In genomic region chr12:106178582-106178981, GRCh38 we compare ENCODE assay signal across 12 cellular contexts. TPM values are rescaled to one million over a fixed set of nuclear protein-coding genes. Genes with fewer than 3 reads are reported as not detected.
DNase-seq lines count a peak whose midpoint lies in the region; ATAC-seq lines count a peak whose summit lies in the region.
"Had no signal": no experiment of that assay in that cellular context is flagged by ENCODE, and none has a peak within 500 bp of the region (broad histone marks: within the 10 kb centered on the region; RNA-seq: fewer than 3 reads in every experiment).

No MANE protein-coding gene starts in this region.

- H3K9ac ChIP-seq in skeletal muscle tissue (ENCODE audit: low read depth in 1 of 3, low read length in 3 of 3): peak overlapping the region in 1 of 3 donors; percentile 40

- no peaks in the 10 kb centered on the region for H3K36me3 ChIP-seq in SJCRH30
- no peaks in the 10 kb centered on the region for H3K36me3 ChIP-seq in skeletal muscle tissue (ENCODE audit: control insufficient read depth in 3 of 3, insufficient read depth in 3 of 3, low read length in 3 of 3)

- H3K27me3 ChIP-seq in SJCRH30 (no peaks in the 10 kb centered on the region), skeletal muscle tissue (ENCODE audit: control insufficient read depth in 3 of 3, insufficient read depth in 3 of 3, low read length in 3 of 3) (no peaks in the 10 kb centered on the region)

- no peak overlapping the region for H3K27ac ChIP-seq in SJCRH30
- H3K27ac ChIP-seq in skeletal muscle tissue (ENCODE audit: low read depth, low read length): peak overlapping the region; percentile 51

- ATAC-seq in HG03025 (IDR thresholded peaks at IDR 0.05; ENCODE audit: low FRiP score, unreplicated experiment) (no peak), GM21360 (IDR thresholded peaks at IDR 0.05; ENCODE audit: unreplicated experiment) (no peak)
- ATAC-seq: activated T-cell treated with anti-CD3 and anti-CD28 coated beads, Interleukin-2, amount 50 U/mL, for 72 hours had no signal

- H3K4me3 ChIP-seq in SJCRH30 (no peak overlapping the region), skeletal muscle tissue (ENCODE audit: low read length in 3 of 3) (no peak overlapping the region)

- H3K4me1 ChIP-seq in SJCRH30: peaks cover 14% of the 10 kb centered on the region
- H3K4me1 ChIP-seq in skeletal muscle tissue (ENCODE audit: control insufficient read depth in 3 of 3, insufficient read depth in 3 of 3, low read length in 3 of 3): peaks cover 12 to 16% (median 14%) of the 10 kb centered on the region in 3 donors

- DNase-seq in M059J (ENCODE audit: low read depth) (peak; percentile 36), SJCRH30 (peak; percentile 35 to 55), iPS-NIHi11 (ENCODE audit: low spot score) (peak; percentile 21), NCI-H524 treated with DMSO at 0.1 percent for 48 hours (lab: John Stamatoyannopoulos, UW) (no peak)
- DNase-seq: activated CD4-positive, alpha-beta memory T cell treated with anti-CD3 and anti-CD28 coated beads, Interleukin-2, amount 10 ng/mL, durations not matched to agents 7 days and 5 days; activated T-cell treated with anti-CD3 and anti-CD28 coated beads, Interleukin-2, amount 50 U/mL, for 72 hours; KBM-7; stimulated activated CD4-positive, alpha-beta T cell treated with anti-CD3 and anti-CD28 coated beads, Interleukin-15, amount 100 ng/mL, for 24 hours; SW 1271 had no signal

- H3K9me3 ChIP-seq in SJCRH30 (replicated peaks): no peaks in the 10 kb centered on the region
- H3K9me3 ChIP-seq in skeletal muscle tissue (ENCODE audit: control insufficient read depth in 3 of 3, low read length in 3 of 3): no peaks in the 10 kb centered on the region

RNA-seq across cellular contexts. Expression of gene NUAK1, which starts 39.8 kb away (rescaled TPM):
- total RNA-seq in M059J (2014; rRNA removed; shearing (Covaris generic)): 13.0 and 14.9 TPM in 2 replicates
- total RNA-seq in SJCRH30 (2014; rRNA removed; shearing (Covaris generic)): 4.0 and 4.4 TPM in 2 replicates
- total RNA-seq in skeletal muscle tissue: 9.4 TPM
- total RNA-seq: activated CD4-positive, alpha-beta memory T cell treated with anti-CD3 and anti-CD28 coated beads, Interleukin-2, amount 10 ng/mL, durations not matched to agents 7 days and 5 days had no signal
